Comparison of ENCODE assay signal across 8 cellular contexts in genomic region chr7:127651556-127652332, GRCh38. TPM values are rescaled to one million over a fixed set of nuclear protein-coding genes. Genes with fewer than 3 reads are reported as not detected.
DNase-seq lines count a peak whose midpoint lies in the region; ATAC-seq lines count a peak whose summit lies in the region.

SND1 (plus strand) TSS chr7:127652194; CDS start chr7:127652374, 180 bp downstream.

- peaks cover 28 to 46% (median 36%) of the 10 kb centered on the region in 11 experiments; a peak in 21 of 22 replicates for H4K20me1 ChIP-seq in BLaER1 treated with 17β-estradiol and CSF1 and Interleukin-3, amounts not matched to agents 10 nM and 100 nM

- H3K36me3 ChIP-seq in BLaER1 treated with 17β-estradiol and CSF1 and Interleukin-3, amounts not matched to agents 10 nM and 100 nM: peaks cover 0 to 28% (median 17%) of the 10 kb centered on the region in 11 experiments; a peak in 18 of 22 replicates

- peaks cover 31 to 49% (median 39%) of the 10 kb centered on the region in 10 experiments for H3K4me1 ChIP-seq in BLaER1 treated with 17β-estradiol and CSF1 and Interleukin-3, amounts not matched to agents 10 nM and 100 nM

- peak; percentile 88 for ATAC-seq in GM19351 (IDR thresholded peaks at IDR 0.05; ENCODE audit: unreplicated experiment)
- ATAC-seq in HG03521 (IDR thresholded peaks at IDR 0.05; ENCODE audit: unreplicated experiment): peak; percentile 93
- ATAC-seq in left colon: peak; percentile 94

- peak within 1 kb of the TSS; percentile 76 to 95 (median 88) for H3K4me3 ChIP-seq in BLaER1 treated with 17β-estradiol and CSF1 and Interleukin-3, amounts not matched to agents 10 nM and 100 nM

- H3K4me2 ChIP-seq in BLaER1 treated with 17β-estradiol and CSF1 and Interleukin-3, amounts not matched to agents 10 nM and 100 nM: peak within 1 kb of the TSS; percentile 86 to 93 (median 88)

- DNase-seq in NCI-H748 (lab: John Stamatoyannopoulos, UW; ENCODE audit: unreplicated experiment) (peak; percentile 99), cortex of kidney (lab: John Stamatoyannopoulos, UW) (peak; percentile 92), left colon (peak; percentile 99 to 100)
- peak; percentile 97 for DNase-seq in activated CD4-positive, alpha-beta T cell treated with anti-CD3 and anti-CD28 coated beads, Interleukin-2, amount 50 U/mL, for 1 hour
- peak; percentile 98 to 99 for DNase-seq in stimulated activated CD4-positive, alpha-beta T cell treated with anti-CD3 and anti-CD28 coated beads, Interleukin-2, amount 100 ng/mL, for 24 hours

- intact Hi-C loops in left colon (cut with DNase I, micrococcal nuclease): no loop called here

- H3K9ac ChIP-seq in BLaER1 treated with 17β-estradiol and CSF1 and Interleukin-3, amounts not matched to agents 10 nM and 100 nM: peak within 1 kb of the TSS; percentile 87 to 93 (median 90)

- H3K27ac ChIP-seq in BLaER1 treated with 17β-estradiol and CSF1 and Interleukin-3, amounts not matched to agents 10 nM and 100 nM: peak within 1 kb of the TSS; percentile 75 to 89 (median 86)

- H3K27me3 ChIP-seq in BLaER1 treated with 17β-estradiol and CSF1 and Interleukin-3, amounts not matched to agents 10 nM and 100 nM: no peaks in the 10 kb centered on the region

- no peaks in the 10 kb centered on the region for H3K9me3 ChIP-seq in BLaER1 treated with 17β-estradiol and CSF1 and Interleukin-3, amounts not matched to agents 10 nM and 100 nM (replicated peaks in 1 of 11)

RNA-seq across cellular contexts. Expression of gene SND1, which starts in this region (rescaled TPM):
- 100 to 1,000 TPM; 108 to 123 TPM for total RNA-seq in left colon

Comparison
In these comparisons a context has a peak if more than half of its experiments do, and no peak if none do; other contexts are left out.
1. Peak in every context shown above with its lines: DNase-seq, ATAC-seq, H3K4me3 ChIP-seq and H3K27ac ChIP-seq.